Comparison of ENCODE assay signal across 23 cellular contexts in the genomic region with DNA sequence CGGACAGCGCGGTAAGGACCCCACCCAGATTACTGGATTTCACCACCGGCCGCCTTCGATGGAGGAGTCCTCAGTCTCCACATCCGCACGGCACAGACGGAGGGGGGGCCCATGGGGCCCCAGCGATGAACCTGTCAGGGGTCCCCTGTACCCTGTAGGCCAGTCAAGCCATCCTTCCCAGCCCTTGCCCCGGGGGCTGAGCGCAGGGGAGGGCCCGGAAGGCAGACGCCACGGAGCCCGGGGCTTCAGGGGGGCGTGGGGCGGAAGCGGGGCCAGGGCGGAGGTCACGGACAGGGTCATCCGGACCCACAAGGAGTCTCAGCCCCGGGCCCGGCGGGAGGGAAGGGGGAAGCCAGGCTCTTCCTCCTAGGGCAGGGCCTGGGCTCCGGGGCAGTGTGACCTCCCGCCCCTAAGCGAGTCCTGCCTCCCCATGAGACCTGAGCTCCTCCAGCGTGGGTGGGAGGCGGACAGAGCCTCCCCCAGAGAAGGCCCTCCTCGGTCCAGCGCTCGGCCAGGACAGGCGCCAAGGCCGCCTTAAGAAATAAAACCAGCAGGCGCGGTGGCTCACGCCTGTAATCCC. TPM values are rescaled to one million over a fixed set of nuclear protein-coding genes. Genes with fewer than 3 reads are reported as not detected.
DNase-seq lines count a peak whose midpoint lies in the region; ATAC-seq and TF ChIP-seq lines count a peak whose summit lies in the region.
"Had no signal": no experiment of that assay in that cellular context is flagged by ENCODE, and none has a peak within 500 bp of the region (broad histone marks: within the 10 kb centered on the region; RNA-seq: fewer than 3 reads in every experiment).

No MANE protein-coding gene starts in this region.

- DNase-seq in right cardiac atrium: peak in 2 of 3 donors; percentile 26 to 61
- no peak for DNase-seq in left ventricle myocardium inferior
- DNase-seq in fibroblast of villous mesenchyme (ENCODE audit: low read depth): no peak
- DNase-seq in spleen: no peak
- no peak for DNase-seq in stomach
- DNase-seq in NCI-H2227 (lab: John Stamatoyannopoulos, UW; ENCODE audit: unreplicated experiment): no peak
- DNase-seq in CD14-positive monocyte (ENCODE audit: low spot score): no peak
- DNase-seq: 8988T; CD8-positive, alpha-beta T cell; COR-L47; DMS 273 treated with DMSO at 0.1 percent for 48 hours; DND-41; EL; GOT3; HCEC 1CT; KBM-7 had no signal

- H3K4me1 Mint-ChIP-seq in CD14-positive monocyte: peaks cover 14% of the 10 kb centered on the region

- H3K27ac ChIP-seq in right cardiac atrium (ENCODE audit: low read length) (no peak overlapping the region), left ventricle myocardium inferior (replicated peaks) (no peak overlapping the region), spleen (peak overlapping the region in 7 of 8 donors; percentile 15 to 77 (median 73)), stomach (no peak overlapping the region)
- H3K27ac ChIP-seq: BLaER1, HL-60 had no signal

- peaks cover 0 to 3% (median 2%) of the 10 kb centered on the region in 3 donors for H3K27me3 Mint-ChIP-seq in CD14-positive monocyte (ENCODE audit: low read depth in 3 of 3)

- H3K4me3 ChIP-seq in right cardiac atrium (ENCODE audit: low read length) (no peak overlapping the region), left ventricle myocardium inferior (no peak overlapping the region), fibroblast of villous mesenchyme (ENCODE audit: low read depth, low read length) (peak overlapping the region; percentile 57), spleen (peak overlapping the region in 7 of 8 donors; percentile 8 to 60 (median 25)), stomach (no peak overlapping the region)
- H3K4me3 ChIP-seq: BLaER1, GM12878 had no signal

- H3K9me3 Mint-ChIP-seq in CD14-positive monocyte: no peaks in the 10 kb centered on the region
- H3K9me3 Mint-ChIP-seq: CD8-positive, alpha-beta T cell; IgD-negative memory B cell had no signal

- TF ChIP-seq POLR2A in spleen (IDR thresholded peaks at IDR 0.05) (no peak), stomach (IDR thresholded peaks at IDR 0.05) (no peak)

- H3K9me3 ChIP-seq in right cardiac atrium (ENCODE audit: control insufficient read depth, low read length): no peaks in the 10 kb centered on the region
- H3K9me3 ChIP-seq in left ventricle myocardium inferior (replicated peaks): no peaks in the 10 kb centered on the region
- H3K9me3 ChIP-seq in spleen: no peaks in the 10 kb centered on the region
- H3K9me3 ChIP-seq in stomach: no peaks in the 10 kb centered on the region
- H3K9me3 ChIP-seq: BLaER1 had no signal

- WGBS in right cardiac atrium: 91% methylated on average over 38 of the region's 38 CpGs
- 72 to 89% (median 84%) methylated on average over 30 to 38 of the region's 38 CpGs for WGBS in spleen, 5 donors
- 89 to 95% (median 94%) methylated on average over 33 to 38 of the region's 38 CpGs for WGBS in stomach, 5 donors

- TF ChIP-seq EP300 in stomach (IDR thresholded peaks at IDR 0.05): no peak

- no peaks in the 10 kb centered on the region for H3K27me3 ChIP-seq in right cardiac atrium (ENCODE audit: control insufficient read depth, insufficient read depth)
- no peaks in the 10 kb centered on the region for H3K27me3 ChIP-seq in left ventricle myocardium inferior (ENCODE audit: low read depth)
- peaks cover 0 to 5% (median 0%) of the 10 kb centered on the region in 7 donors for H3K27me3 ChIP-seq in spleen (replicated peaks in 1 of 7)
- peaks cover 0 to 5% (median 0%) of the 10 kb centered on the region in 3 donors for H3K27me3 ChIP-seq in stomach

- H3K36me3 ChIP-seq in left ventricle myocardium inferior: peaks cover 6% of the 10 kb centered on the region
- H3K36me3 ChIP-seq in spleen: peaks cover 0 to 8% (median 0%) of the 10 kb centered on the region in 6 donors
- H3K36me3 ChIP-seq in stomach: no peaks in the 10 kb centered on the region
- H3K36me3 ChIP-seq: BLaER1 had no signal

- ATAC-seq in right cardiac atrium: peak in 1 of 2 donors; percentile 23
- ATAC-seq: CD8-positive, alpha-beta T cell; GM12878 had no signal

- TF ChIP-seq CTCF in left ventricle myocardium inferior (IDR thresholded peaks at IDR 0.05; ENCODE audit: borderline replicate concordance) (no peak), fibroblast of villous mesenchyme (IDR thresholded peaks at IDR 0.05; ENCODE audit: insufficient read depth, low read depth, low read length) (no peak), spleen (IDR thresholded peaks at IDR 0.05 in 8 of 11, conservative IDR thresholded peaks at IDR 0.05 in 3 of 11) (no peak), stomach (IDR thresholded peaks at IDR 0.05) (no peak), CD14-positive monocyte (IDR thresholded peaks at IDR 0.05) (no peak)

- intact Hi-C loops in right cardiac atrium (cut with DNase I): no loop called here
- intact Hi-C loops in left ventricle myocardium inferior (cut with micrococcal nuclease): no loop called here
- intact Hi-C loops in spleen (cut with DNase I; ENCODE audit: low total_unique reads): no loop called here
- intact Hi-C loops in stomach (cut with DNase I; ENCODE audit: low total_unique reads): no loop called here
- intact Hi-C loops in CD14-positive monocyte (cut with micrococcal nuclease): loop anchor here in 1 of 2 donors (10.0 kb wide), 1 partner anchor 47 kb away; no protein-coding TSS in a partner anchor

- no peaks in the 10 kb centered on the region for H3K4me1 ChIP-seq in right cardiac atrium (ENCODE audit: control insufficient read depth, insufficient read depth, low read length)
- H3K4me1 ChIP-seq in left ventricle myocardium inferior: peaks cover 50% of the 10 kb centered on the region
- H3K4me1 ChIP-seq in spleen: peaks cover 9 to 57% (median 37%) of the 10 kb centered on the region in 6 donors
- H3K4me1 ChIP-seq in stomach: no peaks in the 10 kb centered on the region

- peak overlapping the region in 1 of 7 donors; percentile 19 for H3K27ac Mint-ChIP-seq in CD14-positive monocyte
- H3K27ac Mint-ChIP-seq: CD8-positive, alpha-beta T cell; IgD-negative memory B cell had no signal

- H3K36me3 Mint-ChIP-seq in CD14-positive monocyte: no peaks in the 10 kb centered on the region
- H3K36me3 Mint-ChIP-seq: CD8-positive, alpha-beta T cell had no signal

- H3K4me3 Mint-ChIP-seq in CD14-positive monocyte: no peak overlapping the region
- H3K4me3 Mint-ChIP-seq: CD8-positive, alpha-beta T cell; IgD-negative memory B cell had no signal

RNA-seq across cellular contexts. Expression of a gene that starts 22.8 kb away (rescaled TPM):
- total RNA-seq in right cardiac atrium: 10 to 100 TPM; 14.4 to 18.1 (median 16.3) TPM
- 6.7 TPM for polyA plus RNA-seq in right cardiac atrium
- 13.6 TPM for total RNA-seq in left ventricle myocardium inferior
- total RNA-seq in fibroblast of villous mesenchyme: 13.8 and 21.3 TPM in 2 replicates
- 10 to 100 TPM; 27.6 to 76.5 (median 35.9) TPM for total RNA-seq in spleen
- 10 to 100 TPM in 1 of 3 donors, 1 to 10 TPM in 2; 3.6 to 14.7 (median 4.7) TPM for polyA plus RNA-seq in spleen
- 10 to 100 TPM in 1 of 5 donors, 1 to 10 TPM in 3, under 1 TPM in 1; 0.58 to 13.4 (median 4.1) TPM for total RNA-seq in stomach
- polyA plus RNA-seq in stomach: 1 to 10 TPM; 1.1 to 1.8 (median 1.7) TPM
- under 1 TPM; 0.07 to 0.37 TPM for polyA plus RNA-seq in CD14-positive monocyte
- total RNA-seq: CD8-positive, alpha-beta T cell had no signal

RNA-seq across cellular contexts. Expression of a gene that starts 53.1 kb away (rescaled TPM):
- total RNA-seq in right cardiac atrium: not detected
- polyA plus RNA-seq in right cardiac atrium: 0.54 TPM
- not detected for total RNA-seq in left ventricle myocardium inferior
- not detected in 2 replicates for total RNA-seq in fibroblast of villous mesenchyme
- total RNA-seq in spleen: not detected
- polyA plus RNA-seq in spleen: under 1 TPM; 0.49 to 0.86 (median 0.57) TPM
- total RNA-seq in stomach: not detected
- under 1 TPM in 2 of 3 donors, not detected in 1; 0.37 to 0.43 TPM for polyA plus RNA-seq in stomach
- polyA plus RNA-seq in CD14-positive monocyte: not detected
- total RNA-seq: A673; CD8-positive, alpha-beta T cell; G401; GM12878 had no signal
- polyA plus RNA-seq: AG04450 had no signal

RNA-seq across cellular contexts. Expression of a gene that starts 56.8 kb away (rescaled TPM):
- total RNA-seq in right cardiac atrium (10 to 100 TPM; 62.1 to 73.5 (median 63.6) TPM), left ventricle myocardium inferior (72.0 TPM), fibroblast of villous mesenchyme (103 and 115 TPM in 2 replicates), spleen (100 to 1,000 TPM in 1 of 7 donors, 10 to 100 TPM in 6; 66.3 to 102 (median 92.1) TPM), stomach (10 to 100 TPM; 42.0 to 53.1 (median 45.5) TPM)
- polyA plus RNA-seq in right cardiac atrium (52.3 TPM), spleen (10 to 100 TPM; 60.2 to 94.6 (median 63.5) TPM), stomach (10 to 100 TPM; 72.8 to 75.6 (median 73.3) TPM), CD14-positive monocyte (100 to 1,000 TPM; 144 to 167 TPM)

Comparison
In these comparisons a context has a peak if more than half of its experiments do, and no peak if none do; other contexts are left out.
1. DNase-seq: peak in right cardiac atrium (2 of 3); none in left ventricle myocardium inferior (single experiment), fibroblast of villous mesenchyme (single experiment), spleen (single experiment), stomach (single experiment), NCI-H2227 (single experiment) and CD14-positive monocyte (single experiment).
2. H3K27ac ChIP-seq: peak in spleen (7 of 8); none in right cardiac atrium (single experiment), left ventricle myocardium inferior (single experiment) and stomach (0 of 5).
3. H3K4me3 ChIP-seq: peak in fibroblast of villous mesenchyme (single experiment) and spleen (7 of 8); none in right cardiac atrium (single experiment), left ventricle myocardium inferior (single experiment) and stomach (0 of 4).